ENCODE assay signal across 23 cellular contexts in genomic region chr1:218478336-218478735, GRCh38.
DNase-seq lines count a peak whose midpoint lies in the region; TF ChIP-seq lines count a peak whose summit lies in the region.
"Had no signal": no experiment of that assay in that cellular context is flagged by ENCODE, and none has a peak within 500 bp of the region (broad histone marks: within the 10 kb centered on the region; RNA-seq: fewer than 3 reads in every experiment).

No MANE protein-coding gene starts in this region.

- no peaks in the 10 kb centered on the region for H3K27me3 Mint-ChIP-seq in activated CD4-positive, alpha-beta T cell treated with anti-CD3 and anti-CD28 coated beads, Interleukin-2, amount 10 ng/mL, durations not matched to agents 24 days and 14 days
- H3K27me3 Mint-ChIP-seq: activated CD4-positive, alpha-beta T cell treated with anti-CD3 and anti-CD28 coated beads, Interleukin-2, amount 10 ng/mL, durations not matched to agents 7 days and 5 days had no signal

- H2AFZ ChIP-seq in osteoblast (ENCODE audit: low read length), result no peak overlapping the region

- no peaks in the 10 kb centered on the region for H3K4me1 Mint-ChIP-seq in activated CD4-positive, alpha-beta T cell treated with anti-CD3 and anti-CD28 coated beads, Interleukin-2, amount 10 ng/mL, durations not matched to agents 24 days and 14 days
- H3K4me1 Mint-ChIP-seq: activated CD4-positive, alpha-beta T cell treated with anti-CD3 and anti-CD28 coated beads, Interleukin-2, amount 10 ng/mL, durations not matched to agents 7 days and 5 days had no signal

- no peak overlapping the region for H3K4me3 Mint-ChIP-seq in activated CD4-positive, alpha-beta T cell treated with anti-CD3 and anti-CD28 coated beads, Interleukin-2, amount 10 ng/mL, durations not matched to agents 24 days and 14 days
- H3K4me3 Mint-ChIP-seq: activated CD4-positive, alpha-beta T cell treated with anti-CD3 and anti-CD28 coated beads, Interleukin-2, amount 10 ng/mL, durations not matched to agents 7 days and 5 days; activated T-helper 17 cell treated with anti-CD3 and anti-CD28 coated beads, Interleukin-2, amount 50 U/mL, for 72 hours; CD4-positive, alpha-beta memory T cell; T-cell had no signal

- no peaks in the 10 kb centered on the region for H3K9me3 Mint-ChIP-seq in activated CD4-positive, alpha-beta T cell treated with anti-CD3 and anti-CD28 coated beads, Interleukin-2, amount 10 ng/mL, durations not matched to agents 24 days and 14 days
- H3K9me3 Mint-ChIP-seq: activated CD4-positive, alpha-beta T cell treated with anti-CD3 and anti-CD28 coated beads, Interleukin-2, amount 10 ng/mL, durations not matched to agents 7 days and 5 days; activated T-helper 17 cell treated with anti-CD3 and anti-CD28 coated beads, Interleukin-2, amount 50 U/mL, for 72 hours; T-cell had no signal

- H3K9me3 ChIP-seq in osteoblast (ENCODE audit: low read depth, low read length) (no peaks in the 10 kb centered on the region), HAP-1 (no peaks in the 10 kb centered on the region), left ventricle myocardium inferior (replicated peaks) (no peaks in the 10 kb centered on the region)
- H3K9me3 ChIP-seq: ascending aorta, spleen had no signal

- intact Hi-C loops in left ventricle myocardium inferior (cut with micrococcal nuclease), result no loop called here
- intact Hi-C loops in activated CD4-positive, alpha-beta T cell treated with anti-CD3 and anti-CD28 coated beads, Interleukin-2, amount 10 ng/mL, durations not matched to agents 24 days and 14 days (cut with micrococcal nuclease), result no loop called here

- TF ChIP-seq CTCF in brain microvascular endothelial cell (IDR thresholded peaks at IDR 0.05; ENCODE audit: low read depth, low read length, missing control alignments), result no peak
- TF ChIP-seq CTCF in osteoblast (IDR thresholded peaks at IDR 0.05; ENCODE audit: extremely low read depth, low read depth, low read length), result no peak
- TF ChIP-seq CTCF in left ventricle myocardium inferior (IDR thresholded peaks at IDR 0.05; ENCODE audit: borderline replicate concordance), result no peak

- no peaks in the 10 kb centered on the region for H3K36me3 ChIP-seq in brain microvascular endothelial cell (replicated peaks)
- no peaks in the 10 kb centered on the region for H3K36me3 ChIP-seq in osteoblast (ENCODE audit: insufficient read depth, low read length)
- no peaks in the 10 kb centered on the region for H3K36me3 ChIP-seq in HAP-1 (replicated peaks)
- H3K36me3 ChIP-seq in left ventricle myocardium inferior, result no peaks in the 10 kb centered on the region
- H3K36me3 ChIP-seq: ascending aorta, spleen had no signal

- no peaks in the 10 kb centered on the region for H3K36me3 Mint-ChIP-seq in activated CD4-positive, alpha-beta T cell treated with anti-CD3 and anti-CD28 coated beads, Interleukin-2, amount 10 ng/mL, durations not matched to agents 24 days and 14 days (ENCODE audit: low read depth)
- H3K36me3 Mint-ChIP-seq: CD4-positive, alpha-beta memory T cell; T-cell had no signal

- H3K27me3 ChIP-seq in brain microvascular endothelial cell (replicated peaks), result no peaks in the 10 kb centered on the region
- no peaks in the 10 kb centered on the region for H3K27me3 ChIP-seq in osteoblast (ENCODE audit: insufficient read depth, low read length)
- no peaks in the 10 kb centered on the region for H3K27me3 ChIP-seq in HAP-1 (ENCODE audit: low read depth)
- H3K27me3 ChIP-seq in left ventricle myocardium inferior (ENCODE audit: low read depth), result no peaks in the 10 kb centered on the region
- H3K27me3 ChIP-seq: ascending aorta, spleen had no signal

- no peaks in the 10 kb centered on the region for H4K20me1 ChIP-seq in osteoblast (ENCODE audit: insufficient read depth, low read length)

- H3K27ac ChIP-seq in brain microvascular endothelial cell, result peak overlapping the region; percentile 99
- peak overlapping the region; percentile 97 for H3K27ac ChIP-seq in osteoblast (ENCODE audit: low read depth, low read length)
- no peak overlapping the region for H3K27ac ChIP-seq in left ventricle myocardium inferior (replicated peaks)
- H3K27ac ChIP-seq: ascending aorta, VCaP had no signal

- H3K27ac Mint-ChIP-seq in activated CD4-positive, alpha-beta T cell treated with anti-CD3 and anti-CD28 coated beads, Interleukin-2, amount 10 ng/mL, durations not matched to agents 24 days and 14 days, result no peak overlapping the region
- H3K27ac Mint-ChIP-seq: activated CD4-positive, alpha-beta T cell treated with anti-CD3 and anti-CD28 coated beads, Interleukin-2, amount 10 ng/mL, durations not matched to agents 7 days and 5 days; activated naive CD4-positive, alpha-beta T cell treated with anti-CD3 and anti-CD28 coated beads, Interleukin-2, amount 50 U/mL, for 72 hours; activated T-helper 17 cell treated with anti-CD3 and anti-CD28 coated beads, Interleukin-2, amount 50 U/mL, for 72 hours; CD4-positive, alpha-beta memory T cell; T-cell had no signal

- no peak overlapping the region for H3K4me2 ChIP-seq in osteoblast (ENCODE audit: insufficient read depth, low read length)

- DNase-seq in EL (peak; percentile 56), M059J (ENCODE audit: low read depth) (peak; percentile 82), brain microvascular endothelial cell (no peak), osteoblast (ENCODE audit: insufficient read length, low spot score, missing footprints) (no peak), HAP-1 (ENCODE audit: low spot score in 2 of 2) (no peak), NCI-H446 treated with DMSO at 0.1 percent for 48 hours (lab: John Stamatoyannopoulos, UW) (no peak), left ventricle myocardium inferior (no peak)
- no peak for DNase-seq in activated CD4-positive, alpha-beta T cell treated with anti-CD3 and anti-CD28 coated beads, Interleukin-2, amount 10 ng/mL, durations not matched to agents 24 days and 14 days
- DNase-seq: activated CD4-positive, alpha-beta T cell treated with anti-CD3 and anti-CD28 coated beads, Interleukin-2, amount 10 ng/mL, durations not matched to agents 7 days and 5 days; CD4-positive, alpha-beta memory T cell; islet precursor cell; NCI-H146; NCI-H524 treated with DMSO at 0.1 percent for 48 hours; SIG-M5; spleen; stimulated activated CD4-positive, alpha-beta T cell treated with anti-CD3 and anti-CD28 coated beads, Interleukin-4, amount 100 ng/mL, for 24 hours; stimulated activated naive CD4-positive, alpha-beta T cell treated with Interleukin-2 at 50 U/mL for 16 hours; T-cell had no signal

- H3K4me1 ChIP-seq in osteoblast (ENCODE audit: insufficient read depth, low read length) (peaks cover 56% of the 10 kb centered on the region), HAP-1 (peaks cover under 1% of the 10 kb centered on the region; the same call in 1 of the 2 replicates), left ventricle myocardium inferior (peaks cover 49% of the 10 kb centered on the region)

- in situ Hi-C loops in brain microvascular endothelial cell (cut with HindIII; ENCODE audit: low pct_ligation_motif_present, low sequenced_read_pairs) (no loop called here), HAP-1 (cut with MboI; ENCODE audit: low sequenced_read_pairs) (no loop called here)

- H3K79me2 ChIP-seq in osteoblast (ENCODE audit: insufficient read depth, low read length), result no peaks in the 10 kb centered on the region

- H3K4me3 ChIP-seq in brain microvascular endothelial cell (ENCODE audit: low read depth, low read length) (no peak overlapping the region), osteoblast (ENCODE audit: insufficient read depth, low read length) (no peak overlapping the region), HAP-1 (no peak overlapping the region), left ventricle myocardium inferior (no peak overlapping the region)
- H3K4me3 ChIP-seq: ascending aorta, lung, spleen had no signal

Comparison
In these comparisons a context has a peak if more than half of its experiments do, and no peak if none do; other contexts are left out.
1. DNase-seq: peak in EL (single experiment) and M059J (single experiment); none in brain microvascular endothelial cell (single experiment), osteoblast (single experiment), HAP-1 (0 of 2), NCI-H446 treated with DMSO at 0.1 percent for 48 hours (single experiment), left ventricle myocardium inferior (single experiment) and activated CD4-positive, alpha-beta T cell treated with anti-CD3 and anti-CD28 coated beads, Interleukin-2, amount 10 ng/mL, durations not matched to agents 24 days and 14 days (single experiment).